ENCODE assay signal across 11 cellular contexts in the genomic region with DNA sequence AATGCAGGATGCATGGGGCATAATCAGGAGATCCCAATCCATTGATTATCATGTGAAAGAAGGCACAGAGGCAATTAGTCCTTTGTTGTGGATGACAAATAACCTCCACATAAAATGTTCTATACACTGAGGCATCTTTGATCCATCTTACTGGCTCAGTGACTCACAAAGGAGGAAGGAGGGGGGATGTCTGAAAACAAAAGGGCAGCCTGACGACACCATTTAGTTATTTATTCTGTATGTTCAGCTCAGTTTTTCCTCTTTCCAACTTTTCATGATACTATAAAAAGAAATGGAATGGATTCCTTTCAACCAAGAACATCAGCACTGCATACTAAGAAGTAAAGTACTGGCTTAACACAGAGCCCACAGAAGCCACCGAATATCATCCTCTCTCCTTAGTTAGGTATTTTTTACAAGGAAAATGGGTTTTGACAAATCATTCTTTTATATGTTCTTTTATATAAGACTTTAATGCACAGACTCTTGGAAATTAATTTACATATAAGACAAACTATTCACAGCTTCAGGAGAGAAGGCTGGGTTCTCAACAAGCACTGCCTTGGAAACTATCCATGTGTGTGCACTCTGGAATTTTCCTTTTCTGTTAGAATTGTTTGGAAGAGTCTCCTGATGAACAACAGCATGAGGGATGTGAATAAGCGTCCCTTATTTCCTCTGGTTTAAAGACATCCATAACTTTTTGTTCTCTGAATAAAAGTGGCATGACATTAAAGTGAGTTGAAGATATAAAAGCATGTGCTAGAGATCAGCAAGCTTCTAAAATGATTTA.
A peak's percentile ranks its signal among the peaks of the same experiment; 100 is the strongest.
DNase-seq lines count a peak whose midpoint lies in the region; ATAC-seq and TF ChIP-seq lines count a peak whose summit lies in the region.
"Had no signal": no experiment of that assay in that cellular context is flagged by ENCODE, and none has a peak within 500 bp of the region (broad histone marks: within the 10 kb centered on the region; RNA-seq: fewer than 3 reads in every experiment).

No MANE protein-coding gene starts in this region.

- no peak for DNase-seq in activated T-cell treated with anti-CD3 and anti-CD28 coated beads, Interleukin-2, amount 50 U/mL, for 4 hours
- no peak for DNase-seq in activated T-cell treated with anti-CD3 and anti-CD28 coated beads for 4 hours
- no peak for DNase-seq in activated T-helper 2 cell treated with anti-CD3 and anti-CD28 coated beads, Interferon-gamma antibody, Interleukin-2, Interleukin-4, amounts not matched to agents 10 μg/mL and 5 μg/mL and 100 μg/mL, durations not matched to agents 14 hours and 24 hours and 36 hours (ENCODE audit: low spot score)
- DNase-seq in globus pallidus (ENCODE audit: low spot score), result peak; percentile 48
- no peak for DNase-seq in stimulated activated naive CD8-positive, alpha-beta T cell treated with anti-CD3 and anti-CD28 coated beads, Interleukin-15, amount 100 ng/mL, for 72 hours
- no peak for DNase-seq in effector CD4-positive, alpha-beta T cell
- DNase-seq in COLO668 (lab: John Stamatoyannopoulos, UW; ENCODE audit: unreplicated experiment), result no peak
- DNase-seq in heart right ventricle, result no peak
- DNase-seq: activated CD8-positive, alpha-beta memory T cell treated with anti-CD3 and anti-CD28 coated beads for 24 hours; BE2C; Peyer's patch had no signal

- no peak for TF ChIP-seq CTCF in heart right ventricle (IDR thresholded peaks at IDR 0.05)

- whole genome bisulfite sequencing in heart right ventricle, 2 donors, result 32 to 56% methylated on average over 3 of the region's 3 CpGs

- intact Hi-C loops in activated T-helper 2 cell treated with anti-CD3 and anti-CD28 coated beads, Interferon-gamma antibody, Interleukin-2, Interleukin-4, amounts not matched to agents 10 μg/mL and 5 μg/mL and 100 μg/mL, durations not matched to agents 14 hours and 24 hours and 36 hours (cut with micrococcal nuclease), result no loop called here
- intact Hi-C loops in heart right ventricle (cut with DNase I), result no loop called here

- no peaks in the 10 kb centered on the region for H3K36me3 ChIP-seq in heart right ventricle
- H3K36me3 ChIP-seq: BE2C, Peyer's patch had no signal

- H3K27ac Mint-ChIP-seq in activated T-helper 2 cell treated with anti-CD3 and anti-CD28 coated beads, Interferon-gamma antibody, Interleukin-2, Interleukin-4, amounts not matched to agents 10 μg/mL and 5 μg/mL and 100 μg/mL, durations not matched to agents 14 hours and 24 hours and 36 hours, result peak overlapping the region; percentile 37
- peak overlapping the region in 1 of 2 donors; percentile 94 for H3K27ac Mint-ChIP-seq in stimulated activated naive CD8-positive, alpha-beta T cell treated with anti-CD3 and anti-CD28 coated beads, Interleukin-15, amount 100 ng/mL, for 72 hours

- H3K4me3 ChIP-seq in heart right ventricle, result no peak overlapping the region
- H3K4me3 ChIP-seq: Peyer's patch had no signal

- peaks cover 0 to 46% (median 4%) of the 10 kb centered on the region in 9 donors for H3K4me1 ChIP-seq in heart right ventricle
- H3K4me1 ChIP-seq: BE2C, Peyer's patch had no signal

- H3K27ac ChIP-seq in heart right ventricle, result peak overlapping the region in 2 of 10 donors; percentile 11 to 12

- peaks cover 41% of the 10 kb centered on the region for H3K4me1 Mint-ChIP-seq in activated T-cell treated with anti-CD3 and anti-CD28 coated beads, Interleukin-2, amount 50 U/mL, for 4 hours (ENCODE audit: low read depth)
- H3K4me1 Mint-ChIP-seq in activated T-helper 2 cell treated with anti-CD3 and anti-CD28 coated beads, Interferon-gamma antibody, Interleukin-2, Interleukin-4, amounts not matched to agents 10 μg/mL and 5 μg/mL and 100 μg/mL, durations not matched to agents 14 hours and 24 hours and 36 hours (ENCODE audit: low read depth), result peaks cover 50% of the 10 kb centered on the region
- peaks cover 43% of the 10 kb centered on the region for H3K4me1 Mint-ChIP-seq in stimulated activated naive CD8-positive, alpha-beta T cell treated with anti-CD3 and anti-CD28 coated beads, Interleukin-15, amount 100 ng/mL, for 72 hours

- H3K27me3 ChIP-seq in heart right ventricle, result no peaks in the 10 kb centered on the region
- H3K27me3 ChIP-seq: BE2C, Peyer's patch had no signal

- peaks cover 2% of the 10 kb centered on the region for H3K36me3 Mint-ChIP-seq in activated T-cell treated with anti-CD3 and anti-CD28 coated beads, Interleukin-2, amount 50 U/mL, for 4 hours (ENCODE audit: insufficient read depth)
- H3K36me3 Mint-ChIP-seq in activated T-helper 2 cell treated with anti-CD3 and anti-CD28 coated beads, Interferon-gamma antibody, Interleukin-2, Interleukin-4, amounts not matched to agents 10 μg/mL and 5 μg/mL and 100 μg/mL, durations not matched to agents 14 hours and 24 hours and 36 hours (ENCODE audit: low read depth), result no peaks in the 10 kb centered on the region

- H3K4me3 Mint-ChIP-seq in activated T-cell treated with anti-CD3 and anti-CD28 coated beads, Interleukin-2, amount 50 U/mL, for 4 hours, result no peak overlapping the region
- no peak overlapping the region for H3K4me3 Mint-ChIP-seq in activated T-helper 2 cell treated with anti-CD3 and anti-CD28 coated beads, Interferon-gamma antibody, Interleukin-2, Interleukin-4, amounts not matched to agents 10 μg/mL and 5 μg/mL and 100 μg/mL, durations not matched to agents 14 hours and 24 hours and 36 hours (ENCODE audit: low read depth)
- peak overlapping the region in 1 of 2 donors; percentile 70 for H3K4me3 Mint-ChIP-seq in stimulated activated naive CD8-positive, alpha-beta T cell treated with anti-CD3 and anti-CD28 coated beads, Interleukin-15, amount 100 ng/mL, for 72 hours

- no peaks in the 10 kb centered on the region for H3K27me3 Mint-ChIP-seq in activated T-cell treated with anti-CD3 and anti-CD28 coated beads, Interleukin-2, amount 50 U/mL, for 4 hours (ENCODE audit: low read depth)
- H3K27me3 Mint-ChIP-seq in activated T-helper 2 cell treated with anti-CD3 and anti-CD28 coated beads, Interferon-gamma antibody, Interleukin-2, Interleukin-4, amounts not matched to agents 10 μg/mL and 5 μg/mL and 100 μg/mL, durations not matched to agents 14 hours and 24 hours and 36 hours (ENCODE audit: low read depth), result no peaks in the 10 kb centered on the region
- no peaks in the 10 kb centered on the region for H3K27me3 Mint-ChIP-seq in stimulated activated naive CD8-positive, alpha-beta T cell treated with anti-CD3 and anti-CD28 coated beads, Interleukin-15, amount 100 ng/mL, for 72 hours

- ATAC-seq in activated T-cell treated with anti-CD3 and anti-CD28 coated beads, Interleukin-2, amount 50 U/mL, for 4 hours, result peak; percentile 63 to 80
- ATAC-seq in stimulated activated naive CD8-positive, alpha-beta T cell treated with anti-CD3 and anti-CD28 coated beads, Interleukin-15, amount 100 ng/mL, for 72 hours, result peak; percentile 81
- no peak for ATAC-seq in heart right ventricle

- H3K9me3 Mint-ChIP-seq in activated T-cell treated with anti-CD3 and anti-CD28 coated beads, Interleukin-2, amount 50 U/mL, for 4 hours, result no peaks in the 10 kb centered on the region
- no peaks in the 10 kb centered on the region for H3K9me3 Mint-ChIP-seq in activated T-helper 2 cell treated with anti-CD3 and anti-CD28 coated beads, Interferon-gamma antibody, Interleukin-2, Interleukin-4, amounts not matched to agents 10 μg/mL and 5 μg/mL and 100 μg/mL, durations not matched to agents 14 hours and 24 hours and 36 hours
- H3K9me3 Mint-ChIP-seq in stimulated activated naive CD8-positive, alpha-beta T cell treated with anti-CD3 and anti-CD28 coated beads, Interleukin-15, amount 100 ng/mL, for 72 hours, result no peaks in the 10 kb centered on the region

- H3K9me3 ChIP-seq in heart right ventricle, result no peaks in the 10 kb centered on the region
- H3K9me3 ChIP-seq: BE2C, Peyer's patch had no signal

Comparison
In these comparisons a context has a peak if more than half of its experiments do, and no peak if none do; other contexts are left out.
1. ATAC-seq: peak in activated T-cell treated with anti-CD3 and anti-CD28 coated beads, Interleukin-2, amount 50 U/mL, for 4 hours (2 of 2) and stimulated activated naive CD8-positive, alpha-beta T cell treated with anti-CD3 and anti-CD28 coated beads, Interleukin-15, amount 100 ng/mL, for 72 hours (single experiment); none in heart right ventricle (0 of 8).